In the genomic region with DNA sequence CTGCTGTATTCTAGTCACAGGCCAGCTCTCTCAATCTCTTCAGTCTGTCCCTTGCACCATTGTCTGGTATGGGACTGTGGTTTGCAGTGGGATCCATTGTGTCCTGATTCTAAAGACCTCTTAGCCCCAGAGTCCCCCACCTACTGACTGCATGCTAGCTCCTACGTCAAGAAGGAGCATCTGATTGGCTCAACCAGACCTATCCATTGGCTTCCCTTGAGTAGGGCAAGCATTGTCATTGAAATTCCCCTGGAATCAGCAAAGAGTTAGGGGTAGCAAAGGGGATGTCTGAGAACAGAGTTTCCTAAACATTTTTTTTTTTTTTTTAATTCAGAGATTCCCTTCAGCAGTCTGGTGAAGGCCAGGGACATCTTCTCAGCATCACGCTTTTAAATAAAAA, we compare ENCODE assay signal across 30 cellular contexts.
"Had no signal": no experiment of that assay in that cellular context is flagged by ENCODE, and none has a peak within 500 bp of the region (broad histone marks: within the 10 kb centered on the region; RNA-seq: fewer than 3 reads in every experiment).

No MANE protein-coding gene starts in this region.

- H3K36me3 ChIP-seq: colonic mucosa, gastrocnemius medialis, heart left ventricle, WERI-Rb-1 had no signal

- H3K27ac ChIP-seq: colonic mucosa, foreskin keratinocyte, gastrocnemius medialis, heart left ventricle, WERI-Rb-1 had no signal

- H3K4me3 ChIP-seq: colonic mucosa, gastrocnemius medialis, heart left ventricle had no signal

- H3K4me3 Mint-ChIP-seq: activated CD4-positive, alpha-beta T cell treated with anti-CD3 and anti-CD28 coated beads for 36 hours; activated CD8-positive, alpha-beta T cell treated with anti-CD3 and anti-CD28 coated beads for 36 hours; activated naive CD8-positive, alpha-beta T cell; activated T-cell treated with anti-CD3 and anti-CD28 coated beads, Interleukin-2, amount 50 U/mL, for 4 hours; activated T-helper 17 cell treated with anti-CD3 and anti-CD28 coated beads, Interleukin-2, amount 50 U/mL, for 72 hours; endodermal cell; T-helper 17 cell; T-helper 2 cell treated with Interferon-gamma antibody and Interleukin-4, amounts not matched to agents 5 μg/mL and 100 μg/mL, for 36 hours had no signal

- H3K9me3 Mint-ChIP-seq: activated CD8-positive, alpha-beta T cell treated with anti-CD3 and anti-CD28 coated beads for 36 hours; activated T-cell treated with anti-CD3 and anti-CD28 coated beads, Interleukin-2, amount 50 U/mL, for 4 hours; T-helper 2 cell treated with Interferon-gamma antibody and Interleukin-4, amounts not matched to agents 5 μg/mL and 100 μg/mL, for 36 hours had no signal

- H3K9me3 ChIP-seq: colonic mucosa, gastrocnemius medialis had no signal

- H3K27ac Mint-ChIP-seq: activated CD4-positive, alpha-beta T cell treated with anti-CD3 and anti-CD28 coated beads for 36 hours; activated CD8-positive, alpha-beta T cell treated with anti-CD3 and anti-CD28 coated beads for 36 hours; activated naive CD8-positive, alpha-beta T cell; activated T-helper 17 cell treated with anti-CD3 and anti-CD28 coated beads, Interleukin-2, amount 50 U/mL, for 72 hours; endodermal cell; T-helper 17 cell; T-helper 2 cell treated with Interferon-gamma antibody and Interleukin-4, amounts not matched to agents 5 μg/mL and 100 μg/mL, for 36 hours had no signal

- H3K4me1 ChIP-seq: colonic mucosa, foreskin keratinocyte, gastrocnemius medialis, heart left ventricle had no signal

- H3K27me3 ChIP-seq: colonic mucosa, gastrocnemius medialis had no signal

- H3K36me3 Mint-ChIP-seq: activated naive CD8-positive, alpha-beta T cell had no signal

- DNase-seq: activated CD4-positive, alpha-beta T cell treated with anti-CD3 and anti-CD28 coated beads for 36 hours; activated CD4-positive, alpha-beta T cell treated with anti-CD3 and anti-CD28 coated beads, Interleukin-2, amount 50 U/mL, for 1 hour; activated CD4-positive, alpha-beta T cell treated with anti-CD3 and anti-CD28 coated beads, Interleukin-2, amount 50 U/mL, for 48 hours; activated CD4-positive, CD25-positive, alpha-beta regulatory T cell; activated CD4-positive, CD25-positive, alpha-beta regulatory T cell treated with anti-CD3 and anti-CD28 coated beads, Interleukin-2, amount 50 U/mL, for 72 hours; activated CD8-positive, alpha-beta memory T cell treated with anti-CD3 and anti-CD28 coated beads for 24 hours; activated CD8-positive, alpha-beta T cell treated with anti-CD3 and anti-CD28 coated beads for 36 hours; activated effector memory CD4-positive, alpha-beta T cell treated with Interleukin-2 at 50 U/mL for 16 hours; activated gamma-delta T cell treated with Interleukin-2 at 50 U/mL for 16 hours; activated naive CD4-positive, alpha-beta T cell treated with anti-CD3 and anti-CD28 coated beads, Interleukin-2, amount 50 U/mL, for 16 hours; activated naive CD4-positive, alpha-beta T cell treated with Interleukin-2 at 50 U/mL for 16 hours; activated T-cell treated with anti-CD3 and anti-CD28 coated beads, Interleukin-2, amount 50 U/mL, for 4 hours; amniotic stem cell; anterior cingulate cortex; caudate nucleus; cerebellar nuclear complex; colonic mucosa; effector memory CD4-positive, alpha-beta T cell; endodermal cell; foreskin keratinocyte; gastrocnemius medialis; glutamatergic neuron; heart left ventricle; T-helper 1 cell; T-helper 17 cell; T1000; WERI-Rb-1 had no signal

- H3K4me1 Mint-ChIP-seq: activated CD4-positive, alpha-beta T cell treated with anti-CD3 and anti-CD28 coated beads for 36 hours; activated T-helper 17 cell treated with anti-CD3 and anti-CD28 coated beads, Interleukin-2, amount 50 U/mL, for 72 hours; T-helper 17 cell had no signal
